In the genomic region with DNA sequence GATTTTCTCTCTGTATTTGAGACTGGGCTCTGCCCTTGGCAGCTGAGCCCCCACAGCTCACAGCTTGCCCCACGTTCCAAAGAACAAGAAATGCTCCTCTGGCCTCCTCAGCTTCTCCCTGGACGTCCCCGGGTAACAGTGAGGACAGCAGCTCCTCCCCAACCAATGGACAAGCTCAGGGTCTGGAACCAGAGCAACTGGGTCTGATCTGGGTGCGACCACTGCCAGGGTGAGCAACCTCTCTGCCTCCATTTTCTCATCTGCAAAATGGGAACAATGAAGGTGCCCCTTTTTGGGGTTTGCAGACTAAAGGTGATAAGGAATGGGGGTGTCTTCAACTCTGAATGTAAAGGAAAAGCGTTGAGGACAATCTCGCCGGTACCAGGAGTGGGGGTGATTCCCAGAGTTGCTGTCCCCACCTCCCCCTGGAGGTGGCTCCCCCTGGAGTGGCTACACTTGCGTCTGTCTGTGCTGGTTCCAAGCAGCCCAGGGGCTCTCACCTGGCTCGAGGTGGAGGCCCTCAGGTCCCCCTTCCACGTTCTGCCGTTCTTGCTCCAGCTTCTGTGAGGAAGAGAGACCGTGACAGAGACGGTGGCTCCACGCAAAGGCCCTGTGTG, we compare ENCODE assay signal across 2 cellular contexts.
TF ChIP-seq lines count a peak whose summit lies in the region.

No MANE protein-coding gene starts in this region.

TF ChIP-seq in HEK293T, 16 proteins besides CTCF, POLR2A, EP300 and RAD21:
- TF ChIP-seq ZNF384 (IDR thresholded peaks at IDR 0.05): no peak
- no peak for TF ChIP-seq CTBP1 (IDR thresholded peaks at IDR 0.05; ENCODE audit: borderline replicate concordance)
- TF ChIP-seq ARNT (IDR thresholded peaks at IDR 0.05): no peak
- TF ChIP-seq HDGF (IDR thresholded peaks at IDR 0.05; ENCODE audit: borderline replicate concordance): no peak
- TF ChIP-seq TARDBP (IDR thresholded peaks at IDR 0.05): no peak
- TF ChIP-seq ELF4 (IDR thresholded peaks at IDR 0.05): no peak
- no peak for TF ChIP-seq LEF1 (IDR thresholded peaks at IDR 0.05; ENCODE audit: borderline replicate concordance)
- TF ChIP-seq BHLHE40 (IDR thresholded peaks at IDR 0.05; ENCODE audit: borderline replicate concordance): no peak
- TF ChIP-seq FOXK2 (IDR thresholded peaks at IDR 0.05): no peak
- no peak for TF ChIP-seq NFRKB (IDR thresholded peaks at IDR 0.05)
- TF ChIP-seq, protein P1, sequence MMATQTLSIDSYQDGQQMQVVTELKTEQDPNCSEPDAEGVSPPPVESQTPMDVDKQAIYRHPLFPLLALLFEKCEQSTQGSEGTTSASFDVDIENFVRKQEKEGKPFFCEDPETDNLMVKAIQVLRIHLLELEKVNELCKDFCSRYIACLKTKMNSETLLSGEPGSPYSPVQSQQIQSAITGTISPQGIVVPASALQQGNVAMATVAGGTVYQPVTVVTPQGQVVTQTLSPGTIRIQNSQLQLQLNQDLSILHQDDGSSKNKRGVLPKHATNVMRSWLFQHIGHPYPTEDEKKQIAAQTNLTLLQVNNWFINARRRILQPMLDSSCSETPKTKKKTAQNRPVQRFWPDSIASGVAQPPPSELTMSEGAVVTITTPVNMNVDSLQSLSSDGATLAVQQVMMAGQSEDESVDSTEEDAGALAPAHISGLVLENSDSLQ (IDR thresholded peaks at IDR 0.05): no peak
- no peak for TF ChIP-seq FOXA1 (IDR thresholded peaks at IDR 0.05)
- TF ChIP-seq SUZ12 (IDR thresholded peaks at IDR 0.05): no peak
- no peak for TF ChIP-seq SP1 (IDR thresholded peaks at IDR 0.05)

TF ChIP-seq in H1, 55 proteins besides CTCF, POLR2A, EP300 and RAD21:
- TF ChIP-seq CTBP2 (IDR thresholded peaks at IDR 0.05; ENCODE audit: borderline replicate concordance, insufficient read depth, insufficient read length, low read length) (no peak), RXRA (IDR thresholded peaks at IDR 0.05; ENCODE audit: insufficient read depth, low read depth, low read length) (no peak), NRF1 (IDR thresholded peaks at IDR 0.05; ENCODE audit: low read depth, low read length) (no peak), FOSL1 (IDR thresholded peaks at IDR 0.05; ENCODE audit: insufficient read depth, low read depth, low read length) (no peak), CHD2 (IDR thresholded peaks at IDR 0.05; ENCODE audit: low read length) (no peak), RFX5 (IDR thresholded peaks at IDR 0.05; ENCODE audit: borderline replicate concordance, low read depth, low read length) (no peak), BACH1 (IDR thresholded peaks at IDR 0.05; ENCODE audit: low read length) (no peak), CHD1 (IDR thresholded peaks at IDR 0.05; ENCODE audit: low read depth, low read length) (no peak), NANOG (IDR thresholded peaks at IDR 0.05; ENCODE audit: insufficient read depth, low read depth, low read length, poor library complexity, severe bottlenecking) (no peak), CBX5 (IDR thresholded peaks at IDR 0.05; ENCODE audit: low read depth, low read length) (no peak), TAF1 (IDR thresholded peaks at IDR 0.05; ENCODE audit: low read depth, low read length) (no peak), TBP (IDR thresholded peaks at IDR 0.05; ENCODE audit: low read depth, low read length) (no peak), KDM4A (IDR thresholded peaks at IDR 0.05; ENCODE audit: low read depth, low read length, severe bottlenecking) (no peak), ZNF274 (IDR thresholded peaks at IDR 0.05; ENCODE audit: borderline replicate concordance, extremely low read depth, low read length) (no peak), PHF8 (conservative IDR thresholded peaks at IDR 0.05; ENCODE audit: low read depth, low read length) (no peak), SP2 (IDR thresholded peaks at IDR 0.05; ENCODE audit: low read length) (no peak), POU5F1 (IDR thresholded peaks at IDR 0.05; ENCODE audit: low read depth, low read length) (no peak)
- TF ChIP-seq, protein P2, sequence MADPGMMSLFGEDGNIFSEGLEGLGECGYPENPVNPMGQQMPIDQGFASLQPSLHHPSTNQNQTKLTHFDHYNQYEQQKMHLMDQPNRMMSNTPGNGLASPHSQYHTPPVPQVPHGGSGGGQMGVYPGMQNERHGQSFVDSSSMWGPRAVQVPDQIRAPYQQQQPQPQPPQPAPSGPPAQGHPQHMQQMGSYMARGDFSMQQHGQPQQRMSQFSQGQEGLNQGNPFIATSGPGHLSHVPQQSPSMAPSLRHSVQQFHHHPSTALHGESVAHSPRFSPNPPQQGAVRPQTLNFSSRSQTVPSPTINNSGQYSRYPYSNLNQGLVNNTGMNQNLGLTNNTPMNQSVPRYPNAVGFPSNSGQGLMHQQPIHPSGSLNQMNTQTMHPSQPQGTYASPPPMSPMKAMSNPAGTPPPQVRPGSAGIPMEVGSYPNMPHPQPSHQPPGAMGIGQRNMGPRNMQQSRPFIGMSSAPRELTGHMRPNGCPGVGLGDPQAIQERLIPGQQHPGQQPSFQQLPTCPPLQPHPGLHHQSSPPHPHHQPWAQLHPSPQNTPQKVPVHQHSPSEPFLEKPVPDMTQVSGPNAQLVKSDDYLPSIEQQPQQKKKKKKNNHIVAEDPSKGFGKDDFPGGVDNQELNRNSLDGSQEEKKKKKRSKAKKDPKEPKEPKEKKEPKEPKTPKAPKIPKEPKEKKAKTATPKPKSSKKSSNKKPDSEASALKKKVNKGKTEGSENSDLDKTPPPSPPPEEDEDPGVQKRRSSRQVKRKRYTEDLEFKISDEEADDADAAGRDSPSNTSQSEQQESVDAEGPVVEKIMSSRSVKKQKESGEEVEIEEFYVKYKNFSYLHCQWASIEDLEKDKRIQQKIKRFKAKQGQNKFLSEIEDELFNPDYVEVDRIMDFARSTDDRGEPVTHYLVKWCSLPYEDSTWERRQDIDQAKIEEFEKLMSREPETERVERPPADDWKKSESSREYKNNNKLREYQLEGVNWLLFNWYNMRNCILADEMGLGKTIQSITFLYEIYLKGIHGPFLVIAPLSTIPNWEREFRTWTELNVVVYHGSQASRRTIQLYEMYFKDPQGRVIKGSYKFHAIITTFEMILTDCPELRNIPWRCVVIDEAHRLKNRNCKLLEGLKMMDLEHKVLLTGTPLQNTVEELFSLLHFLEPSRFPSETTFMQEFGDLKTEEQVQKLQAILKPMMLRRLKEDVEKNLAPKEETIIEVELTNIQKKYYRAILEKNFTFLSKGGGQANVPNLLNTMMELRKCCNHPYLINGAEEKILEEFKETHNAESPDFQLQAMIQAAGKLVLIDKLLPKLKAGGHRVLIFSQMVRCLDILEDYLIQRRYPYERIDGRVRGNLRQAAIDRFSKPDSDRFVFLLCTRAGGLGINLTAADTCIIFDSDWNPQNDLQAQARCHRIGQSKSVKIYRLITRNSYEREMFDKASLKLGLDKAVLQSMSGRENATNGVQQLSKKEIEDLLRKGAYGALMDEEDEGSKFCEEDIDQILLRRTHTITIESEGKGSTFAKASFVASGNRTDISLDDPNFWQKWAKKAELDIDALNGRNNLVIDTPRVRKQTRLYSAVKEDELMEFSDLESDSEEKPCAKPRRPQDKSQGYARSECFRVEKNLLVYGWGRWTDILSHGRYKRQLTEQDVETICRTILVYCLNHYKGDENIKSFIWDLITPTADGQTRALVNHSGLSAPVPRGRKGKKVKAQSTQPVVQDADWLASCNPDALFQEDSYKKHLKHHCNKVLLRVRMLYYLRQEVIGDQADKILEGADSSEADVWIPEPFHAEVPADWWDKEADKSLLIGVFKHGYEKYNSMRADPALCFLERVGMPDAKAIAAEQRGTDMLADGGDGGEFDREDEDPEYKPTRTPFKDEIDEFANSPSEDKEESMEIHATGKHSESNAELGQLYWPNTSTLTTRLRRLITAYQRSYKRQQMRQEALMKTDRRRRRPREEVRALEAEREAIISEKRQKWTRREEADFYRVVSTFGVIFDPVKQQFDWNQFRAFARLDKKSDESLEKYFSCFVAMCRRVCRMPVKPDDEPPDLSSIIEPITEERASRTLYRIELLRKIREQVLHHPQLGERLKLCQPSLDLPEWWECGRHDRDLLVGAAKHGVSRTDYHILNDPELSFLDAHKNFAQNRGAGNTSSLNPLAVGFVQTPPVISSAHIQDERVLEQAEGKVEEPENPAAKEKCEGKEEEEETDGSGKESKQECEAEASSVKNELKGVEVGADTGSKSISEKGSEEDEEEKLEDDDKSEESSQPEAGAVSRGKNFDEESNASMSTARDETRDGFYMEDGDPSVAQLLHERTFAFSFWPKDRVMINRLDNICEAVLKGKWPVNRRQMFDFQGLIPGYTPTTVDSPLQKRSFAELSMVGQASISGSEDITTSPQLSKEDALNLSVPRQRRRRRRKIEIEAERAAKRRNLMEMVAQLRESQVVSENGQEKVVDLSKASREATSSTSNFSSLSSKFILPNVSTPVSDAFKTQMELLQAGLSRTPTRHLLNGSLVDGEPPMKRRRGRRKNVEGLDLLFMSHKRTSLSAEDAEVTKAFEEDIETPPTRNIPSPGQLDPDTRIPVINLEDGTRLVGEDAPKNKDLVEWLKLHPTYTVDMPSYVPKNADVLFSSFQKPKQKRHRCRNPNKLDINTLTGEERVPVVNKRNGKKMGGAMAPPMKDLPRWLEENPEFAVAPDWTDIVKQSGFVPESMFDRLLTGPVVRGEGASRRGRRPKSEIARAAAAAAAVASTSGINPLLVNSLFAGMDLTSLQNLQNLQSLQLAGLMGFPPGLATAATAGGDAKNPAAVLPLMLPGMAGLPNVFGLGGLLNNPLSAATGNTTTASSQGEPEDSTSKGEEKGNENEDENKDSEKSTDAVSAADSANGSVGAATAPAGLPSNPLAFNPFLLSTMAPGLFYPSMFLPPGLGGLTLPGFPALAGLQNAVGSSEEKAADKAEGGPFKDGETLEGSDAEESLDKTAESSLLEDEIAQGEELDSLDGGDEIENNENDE (IDR thresholded peaks at IDR 0.05; ENCODE audit: insufficient replicate concordance, low read length): no peak
- TF ChIP-seq, protein P3, sequence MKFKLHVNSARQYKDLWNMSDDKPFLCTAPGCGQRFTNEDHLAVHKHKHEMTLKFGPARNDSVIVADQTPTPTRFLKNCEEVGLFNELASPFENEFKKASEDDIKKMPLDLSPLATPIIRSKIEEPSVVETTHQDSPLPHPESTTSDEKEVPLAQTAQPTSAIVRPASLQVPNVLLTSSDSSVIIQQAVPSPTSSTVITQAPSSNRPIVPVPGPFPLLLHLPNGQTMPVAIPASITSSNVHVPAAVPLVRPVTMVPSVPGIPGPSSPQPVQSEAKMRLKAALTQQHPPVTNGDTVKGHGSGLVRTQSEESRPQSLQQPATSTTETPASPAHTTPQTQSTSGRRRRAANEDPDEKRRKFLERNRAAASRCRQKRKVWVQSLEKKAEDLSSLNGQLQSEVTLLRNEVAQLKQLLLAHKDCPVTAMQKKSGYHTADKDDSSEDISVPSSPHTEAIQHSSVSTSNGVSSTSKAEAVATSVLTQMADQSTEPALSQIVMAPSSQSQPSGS (IDR thresholded peaks at IDR 0.05; ENCODE audit: low read length): no peak
- TF ChIP-seq, protein P4, sequence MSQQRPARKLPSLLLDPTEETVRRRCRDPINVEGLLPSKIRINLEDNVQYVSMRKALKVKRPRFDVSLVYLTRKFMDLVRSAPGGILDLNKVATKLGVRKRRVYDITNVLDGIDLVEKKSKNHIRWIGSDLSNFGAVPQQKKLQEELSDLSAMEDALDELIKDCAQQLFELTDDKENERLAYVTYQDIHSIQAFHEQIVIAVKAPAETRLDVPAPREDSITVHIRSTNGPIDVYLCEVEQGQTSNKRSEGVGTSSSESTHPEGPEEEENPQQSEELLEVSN (IDR thresholded peaks at IDR 0.05): no peak
TF ChIP-seq in H1: peak in this region for 0.
